13 cellular contexts compared by ENCODE assay signal in the genomic region with DNA sequence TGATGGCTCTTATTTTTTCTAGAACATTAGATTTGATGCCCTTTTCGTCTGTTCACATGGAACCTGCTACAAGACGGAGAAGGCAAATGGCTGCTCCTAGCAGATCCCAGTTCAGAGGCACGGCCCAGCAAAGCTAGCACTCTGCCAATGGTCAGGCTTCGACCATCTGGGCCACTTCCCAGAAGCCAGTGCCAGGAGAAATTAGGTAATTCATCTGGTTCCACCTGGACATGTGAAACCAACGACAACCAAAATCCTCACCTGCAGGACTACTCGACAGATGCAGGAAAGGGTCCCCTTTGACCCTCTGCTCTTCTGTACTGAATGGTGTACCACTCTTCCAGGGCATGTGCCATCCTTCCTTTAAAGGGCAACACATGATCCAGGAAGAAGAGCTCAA. TPM values are rescaled to one million over a fixed set of nuclear protein-coding genes. Genes with fewer than 3 reads are reported as not detected.
DNase-seq lines count a peak whose midpoint lies in the region; ATAC-seq and TF ChIP-seq lines count a peak whose summit lies in the region.
"Had no signal": no experiment of that assay in that cellular context is flagged by ENCODE, and none has a peak within 500 bp of the region (broad histone marks: within the 10 kb centered on the region; RNA-seq: fewer than 3 reads in every experiment).

No MANE protein-coding gene starts in this region.

- intact Hi-C loops in sciatic nerve (cut with DNase I), result no loop called here
- intact Hi-C loops in Right ventricle myocardium inferior (cut with DNase I), result no loop called here

- peaks cover 85% of the 10 kb centered on the region for H3K79me2 ChIP-seq in OCI-LY3 (ENCODE audit: low read length)

- peak overlapping the region; percentile 84 for H3K4me3 Mint-ChIP-seq in activated naive CD4-positive, alpha-beta T cell treated with anti-CD3 and anti-CD28 coated beads, Interleukin-2, amount 50 U/mL, for 24 hours

- no peaks in the 10 kb centered on the region for H3K27me3 Mint-ChIP-seq in activated naive CD4-positive, alpha-beta T cell treated with anti-CD3 and anti-CD28 coated beads, Interleukin-2, amount 50 U/mL, for 24 hours

- no peaks in the 10 kb centered on the region for H3K9me3 Mint-ChIP-seq in activated naive CD4-positive, alpha-beta T cell treated with anti-CD3 and anti-CD28 coated beads, Interleukin-2, amount 50 U/mL, for 24 hours
- H3K9me3 Mint-ChIP-seq: activated naive CD4-positive, alpha-beta T cell treated with anti-CD3 and anti-CD28 coated beads, Interleukin-2, amount 50 U/mL, for 72 hours had no signal

- H3K4me2 ChIP-seq in OCI-LY3 (ENCODE audit: low read length), result peak overlapping the region; percentile 92

- H3K4me3 ChIP-seq in OCI-LY3 (ENCODE audit: low read length), result no peak overlapping the region
- H3K4me3 ChIP-seq: cardiac muscle cell had no signal

- H3K27ac ChIP-seq in OCI-LY3 (ENCODE audit: low read length), result no peak overlapping the region
- H3K27ac ChIP-seq: cardiac muscle cell had no signal

- ATAC-seq in sciatic nerve (no peak), Right ventricle myocardium inferior (no peak), GM21619 (IDR thresholded peaks at IDR 0.05; ENCODE audit: unreplicated experiment) (no peak)
- ATAC-seq: activated CD8-positive, alpha-beta memory T cell treated with anti-CD3 and anti-CD28 coated beads, Interleukin-2, amount 10 ng/mL, durations not matched to agents 7 days and 5 days; activated naive CD4-positive, alpha-beta T cell treated with anti-CD3 and anti-CD28 coated beads, Interleukin-2, amount 50 U/mL, for 72 hours had no signal

- no peak for DNase-seq in activated naive CD4-positive, alpha-beta T cell treated with Interleukin-2 at 50 U/mL for 16 hours
- DNase-seq in cerebellar nuclear complex (lab: John Stamatoyannopoulos, UW) (peak; percentile 71 to 79), sciatic nerve (ENCODE audit: low spot score) (peak; percentile 42), H4 (ENCODE audit: low spot score) (no peak), Right ventricle myocardium inferior (ENCODE audit: missing footprints) (no peak)
- DNase-seq: activated CD8-positive, alpha-beta memory T cell treated with anti-CD3 and anti-CD28 coated beads, Interleukin-2, amount 10 ng/mL, durations not matched to agents 7 days and 5 days; NCI-H1436; NCI-H446 treated with DMSO at 0.1 percent for 48 hours had no signal

- peaks cover 11% of the 10 kb centered on the region for H3K36me3 ChIP-seq in OCI-LY3 (replicated peaks; ENCODE audit: low read depth, low read length)
- H3K36me3 ChIP-seq: cardiac muscle cell had no signal

- peaks cover 57% of the 10 kb centered on the region for H3K4me1 Mint-ChIP-seq in activated naive CD4-positive, alpha-beta T cell treated with anti-CD3 and anti-CD28 coated beads, Interleukin-2, amount 50 U/mL, for 24 hours

- H3K4me1 ChIP-seq in OCI-LY3 (ENCODE audit: low read length), result peaks cover 66% of the 10 kb centered on the region

- no peaks in the 10 kb centered on the region for H3K9me3 ChIP-seq in OCI-LY3 (ENCODE audit: insufficient read depth, low read length)

- H4K20me1 ChIP-seq in OCI-LY3 (ENCODE audit: insufficient read depth, low read length), result peaks cover 50% of the 10 kb centered on the region

- TF ChIP-seq CTCF in OCI-LY3 (IDR thresholded peaks at IDR 0.05; ENCODE audit: low read depth, low read length), result no peak

- no peak overlapping the region for H2AFZ ChIP-seq in OCI-LY3 (ENCODE audit: low read depth, low read length)

- H3K27ac Mint-ChIP-seq in activated naive CD4-positive, alpha-beta T cell treated with anti-CD3 and anti-CD28 coated beads, Interleukin-2, amount 50 U/mL, for 24 hours, result no peak overlapping the region
- H3K27ac Mint-ChIP-seq: activated CD8-positive, alpha-beta memory T cell treated with anti-CD3 and anti-CD28 coated beads, Interleukin-2, amount 10 ng/mL, durations not matched to agents 7 days and 5 days; activated naive CD4-positive, alpha-beta T cell treated with anti-CD3 and anti-CD28 coated beads, Interleukin-2, amount 50 U/mL, for 72 hours had no signal

- H3K36me3 Mint-ChIP-seq in activated naive CD4-positive, alpha-beta T cell treated with anti-CD3 and anti-CD28 coated beads, Interleukin-2, amount 50 U/mL, for 24 hours, result no peaks in the 10 kb centered on the region

- H3K9ac ChIP-seq in OCI-LY3 (ENCODE audit: low read length), result no peak overlapping the region

- no peaks in the 10 kb centered on the region for H3K27me3 ChIP-seq in OCI-LY3 (ENCODE audit: low read depth, low read length)
- H3K27me3 ChIP-seq: cardiac muscle cell had no signal

RNA-seq across cellular contexts. Expression of a gene that starts 25.4 kb away (rescaled TPM):
- total RNA-seq in sciatic nerve, result 131 TPM
- 7.0 and 17.3 TPM in 2 replicates for total RNA-seq in H4 (2014; rRNA removed; shearing (Covaris generic))
- total RNA-seq in Right ventricle myocardium inferior, result 85.7 TPM

Comparison
In these comparisons a context has a peak if more than half of its experiments do, and no peak if none do; other contexts are left out.
1. DNase-seq: peak in cerebellar nuclear complex (2 of 2) and sciatic nerve (single experiment); none in activated naive CD4-positive, alpha-beta T cell treated with Interleukin-2 at 50 U/mL for 16 hours (single experiment), H4 (single experiment) and Right ventricle myocardium inferior (single experiment).